16 cellular contexts compared by ENCODE assay signal in the genomic region with DNA sequence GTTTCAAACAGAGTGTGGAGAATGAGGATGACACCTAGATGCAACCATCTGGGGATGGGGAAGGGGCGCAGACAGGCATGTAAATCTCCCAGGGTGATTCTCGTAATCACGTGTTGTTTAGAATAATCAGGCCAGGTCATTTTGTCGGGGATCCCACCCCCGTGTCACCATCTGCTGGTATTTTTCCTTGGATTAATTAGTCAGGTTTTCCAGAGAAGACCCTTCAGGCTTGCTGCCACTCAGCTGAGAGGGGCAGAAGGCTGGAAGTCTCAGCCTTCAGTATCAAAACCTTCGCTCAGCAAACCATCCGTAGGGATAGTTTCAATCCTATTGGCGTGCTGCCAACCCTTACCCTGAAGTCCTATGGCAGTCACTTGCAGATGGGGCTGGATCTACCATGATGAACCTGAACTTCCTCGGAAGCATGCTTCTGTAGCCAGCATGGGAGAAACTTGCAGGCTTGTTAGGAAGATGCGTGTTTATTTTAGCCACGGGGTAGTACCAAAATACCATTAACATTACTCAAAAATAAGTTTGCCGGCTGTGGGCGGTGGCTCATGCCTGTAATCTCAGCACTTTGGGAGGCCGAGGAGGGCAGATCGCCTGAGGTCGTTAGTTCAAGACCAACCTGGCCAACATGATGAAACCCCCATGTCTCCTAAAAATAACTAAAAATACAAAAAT. TPM values are rescaled to one million over a fixed set of nuclear protein-coding genes. Genes with fewer than 3 reads are reported as not detected.
DNase-seq lines count a peak whose midpoint lies in the region; ATAC-seq, FAIRE-seq and TF ChIP-seq lines count a peak whose summit lies in the region.
"Had no signal": no experiment of that assay in that cellular context is flagged by ENCODE, and none has a peak within 500 bp of the region (broad histone marks: within the 10 kb centered on the region; RNA-seq: fewer than 3 reads in every experiment).

No MANE protein-coding gene starts in this region.

- H3K36me3 ChIP-seq in K562 (ENCODE audit: control insufficient read depth, insufficient read depth, low read length): no peaks in the 10 kb centered on the region

- H3K9me3 Mint-ChIP-seq in nephron progenitor cell (no peaks in the 10 kb centered on the region), osteocyte (ENCODE audit: unreplicated experiment) (no peaks in the 10 kb centered on the region)
- H3K9me3 Mint-ChIP-seq: activated T-cell treated with anti-CD3 and anti-CD28 coated beads, Interleukin-2, amount 50 U/mL, for 24 hours; naive thymus-derived CD8-positive, alpha-beta T cell had no signal

- intact Hi-C loops in K562 (cut with micrococcal nuclease): no loop called here
- intact Hi-C loops in Right ventricle myocardium superior (cut with DNase I): no loop called here

- no peaks in the 10 kb centered on the region for H3K36me3 Mint-ChIP-seq in nephron progenitor cell (ENCODE audit: low read depth)
- H3K36me3 Mint-ChIP-seq in osteocyte (ENCODE audit: unreplicated experiment): no peaks in the 10 kb centered on the region
- H3K36me3 Mint-ChIP-seq: activated naive CD8-positive, alpha-beta T cell; naive thymus-derived CD8-positive, alpha-beta T cell had no signal

- TF ChIP-seq CTCF in K562 (IDR thresholded peaks at IDR 0.05 in 2 of 3, conservative IDR thresholded peaks at IDR 0.05 in 1 of 3; ENCODE audit: insufficient read depth in 2 of 3, low read depth in 1 of 3, low read length in 3 of 3) (no peak), nephron progenitor cell (IDR thresholded peaks at IDR 0.05) (no peak), osteocyte (IDR thresholded peaks at IDR 0.05) (no peak)

- no peaks in the 10 kb centered on the region for H3K9me3 ChIP-seq in K562 (replicated peaks; ENCODE audit: control insufficient read depth, insufficient read depth, low read depth, low read length)

- ATAC-seq in K562: no peak
- no peak for ATAC-seq in Right ventricle myocardium superior (ENCODE audit: poor library complexity)
- no peak for ATAC-seq in GM21515 (IDR thresholded peaks at IDR 0.05; ENCODE audit: unreplicated experiment)
- ATAC-seq: naive thymus-derived CD8-positive, alpha-beta T cell had no signal

- no peak overlapping the region for H3K4me3 Mint-ChIP-seq in nephron progenitor cell
- H3K4me3 Mint-ChIP-seq in osteocyte (ENCODE audit: unreplicated experiment): no peak overlapping the region
- H3K4me3 Mint-ChIP-seq: activated naive CD8-positive, alpha-beta T cell; activated T-cell treated with anti-CD3 and anti-CD28 coated beads, Interleukin-2, amount 50 U/mL, for 24 hours; naive thymus-derived CD8-positive, alpha-beta T cell had no signal

- peaks cover 24% of the 10 kb centered on the region for H3K4me1 Mint-ChIP-seq in nephron progenitor cell
- peaks cover 14% of the 10 kb centered on the region for H3K4me1 Mint-ChIP-seq in osteocyte (ENCODE audit: unreplicated experiment)
- H3K4me1 Mint-ChIP-seq: naive thymus-derived CD8-positive, alpha-beta T cell had no signal

- no peak overlapping the region for H2AFZ ChIP-seq in K562 (ENCODE audit: low read depth, low read length)

- no peak overlapping the region for H3K9ac ChIP-seq in K562 (ENCODE audit: insufficient read depth in 1 of 2, low read depth in 2 of 2, low read length in 2 of 2)

- H3K27ac Mint-ChIP-seq in nephron progenitor cell (peak overlapping the region; percentile 58), osteocyte (ENCODE audit: unreplicated experiment) (no peak overlapping the region)
- H3K27ac Mint-ChIP-seq: activated naive CD8-positive, alpha-beta T cell; activated T-cell treated with anti-CD3 and anti-CD28 coated beads, Interleukin-2, amount 50 U/mL, for 24 hours had no signal

- DNase-seq in EH (ENCODE audit: low read depth) (peak; percentile 92), NCI-H2171 (lab: John Stamatoyannopoulos, UW) (peak; percentile 55), K562 (ENCODE audit: extremely low read depth in 1 of 4, low spot score in 3 of 4) (no peak), nephron progenitor cell (no peak), Right ventricle myocardium superior (no peak), osteocyte (ENCODE audit: extremely low spot score, unreplicated experiment) (no peak), GM12891 (ENCODE audit: insufficient read length, low spot score) (no peak)
- DNase-seq: activated CD4-positive, alpha-beta T cell treated with anti-CD3 and anti-CD28 coated beads, Interleukin-2, amount 50 U/mL, for 4 hours; activated T-cell treated with anti-CD3 and anti-CD28 coated beads, Interleukin-2, amount 50 U/mL, for 24 hours; DND-41; naive thymus-derived CD8-positive, alpha-beta T cell had no signal

- no peak for TF ChIP-seq RAD21 in K562 (CRISPR knock-in tag; conservative IDR thresholded peaks at IDR 0.05 in 1 of 2, IDR thresholded peaks at IDR 0.05 in 1 of 2)

- POLR2A ChIA-PET in K562 (lab: Yijun Ruan, JAX): no interaction called here

- no peak overlapping the region for H3K27ac ChIP-seq in K562 (ENCODE audit: extremely low read depth, low read depth, low read length)
- H3K27ac ChIP-seq: SK-N-MC had no signal

- in situ Hi-C loops in K562 (cut with MboI): no loop called here

- no peak for TF ChIP-seq EP300 in K562 (IDR thresholded peaks at IDR 0.05; ENCODE audit: low read length)

- no peak overlapping the region for H3K4me3 ChIP-seq in K562
- H3K4me3 ChIP-seq: lung, SK-N-MC had no signal

- H3K79me2 ChIP-seq in K562 (ENCODE audit: control insufficient read depth, insufficient read depth, low read length): no peaks in the 10 kb centered on the region

- WGBS in K562 (ENCODE audit: insufficient coverage, low coverage, missing lambda C conversion rate): 9% methylated on average over 16 of the region's 16 CpGs

- CTCF ChIA-PET in K562 (lab: Yijun Ruan, JAX; ENCODE audit: low intra/inter-chr PET ratio): no interaction called here

- FAIRE-seq in K562 (lab: Jason Lieb, UNC): no peak
- FAIRE-seq in GM12891 (lab: Jason Lieb, UNC): no peak
- FAIRE-seq: TTC549 had no signal

- H4K20me1 ChIP-seq in K562 (replicated peaks; ENCODE audit: control insufficient read depth, insufficient read depth, low read length): no peaks in the 10 kb centered on the region

- H3K27me3 Mint-ChIP-seq in nephron progenitor cell (ENCODE audit: low read depth, poor library complexity) (peaks cover 39% of the 10 kb centered on the region), osteocyte (ENCODE audit: unreplicated experiment) (no peaks in the 10 kb centered on the region)

- no peak overlapping the region for H3K4me2 ChIP-seq in K562 (ENCODE audit: insufficient read depth, low read length)

- no TSS peak for BruUV-seq in K562 (replicated peaks; lab: Mats Ljungman, UMichigan)

- H3K9me1 ChIP-seq in K562 (ENCODE audit: control insufficient read depth, insufficient read depth, low read length): no peaks in the 10 kb centered on the region

- no peak for TF ChIP-seq POLR2A in K562 (conservative IDR thresholded peaks at IDR 0.05)
- no peak for TF ChIP-seq POLR2A in GM12891 (IDR thresholded peaks at IDR 0.05; ENCODE audit: low read depth, low read length)

- no peaks in the 10 kb centered on the region for H3K4me1 ChIP-seq in K562 (replicated peaks in 1 of 2; ENCODE audit: control insufficient read depth in 2 of 2, insufficient read depth in 2 of 2, low read length in 2 of 2)

- peaks cover 29 to 56% of the 10 kb centered on the region in 2 experiments; a peak in 4 of 5 replicates for H3K27me3 ChIP-seq in K562 (ENCODE audit: control insufficient read depth in 2 of 2, insufficient read depth in 2 of 2, low read length in 2 of 2)

TF ChIP-seq in K562, 482 proteins besides CTCF, POLR2A, EP300 and RAD21:
- no peak for TF ChIP-seq FOXK2 (conservative IDR thresholded peaks at IDR 0.05 in 1 of 2, IDR thresholded peaks at IDR 0.05 in 1 of 2; ENCODE audit: low read depth in 2 of 2)
- peak; percentile 82 for TF ChIP-seq NFIC (IDR thresholded peaks at IDR 0.05)
- TF ChIP-seq ZNF79 (CRISPR knock-in tag; IDR thresholded peaks at IDR 0.05; ENCODE audit: low read depth): no peak
- no peak for TF ChIP-seq ZNF282 (CRISPR knock-in tag; IDR thresholded peaks at IDR 0.05)

TF ChIP-seq in GM12891, 5 proteins besides CTCF, POLR2A, EP300 and RAD21:
- TF ChIP-seq SPI1 (IDR thresholded peaks at IDR 0.05; ENCODE audit: low read depth, low read length) (no peak), POLR2AphosphoS5 (IDR thresholded peaks at IDR 0.05; ENCODE audit: low read depth, low read length) (no peak), POU2F2 (IDR thresholded peaks at IDR 0.05; ENCODE audit: low read depth, low read length) (no peak), TAF1 (IDR thresholded peaks at IDR 0.05; ENCODE audit: low read depth, low read length) (no peak), PAX5 (IDR thresholded peaks at IDR 0.05; ENCODE audit: insufficient read depth, low read length, severe bottlenecking) (no peak)

RNA-seq across cellular contexts. Expression of a gene that starts 7.5 kb away (rescaled TPM):
- total RNA-seq in K562 (2011; cell fraction: chromatin; rRNA removed; ENCODE audit: low replicate concordance): 2.0 and 2.3 TPM in 2 replicates
- total RNA-seq in K562 (2011; cell fraction: nucleolus; rRNA removed): 1.4 and 1.5 TPM in 2 replicates
- 1.1 and 1.2 TPM in 2 replicates for total RNA-seq in K562 (2011; cell fraction: nucleoplasm; rRNA removed)
- total RNA-seq in K562 (2014; rRNA removed): 0.05 and 0.61 TPM in 2 replicates
- total RNA-seq in K562 (2014; rRNA removed; fragmentation: Illumina TruSeq; extraction: Trizol): 0.18 and 0.19 TPM in 2 replicates
- 0.29 and 0.41 TPM in 2 replicates for total RNA-seq in K562 (2015; rRNA removed; fragmentation: Illumina TruSeq; extraction: Trizol)
- total RNA-seq in K562 (2021): 0.27 and 0.31 TPM in 2 replicates
- 0.17 and 0.49 TPM in 2 replicates for polyA plus RNA-seq in K562 (2011; rRNA removed)
- polyA plus RNA-seq in K562 (2011; cell fraction: cytosol; rRNA removed): 0.54 and 0.68 TPM in 2 replicates
- polyA plus RNA-seq in K562 (2011; cell fraction: nucleus; rRNA removed): 1.1 and 1.6 TPM in 2 replicates
- 0.27 and 0.40 TPM in 2 replicates for polyA plus RNA-seq in K562 (2012)
- 0.15 and 0.24 TPM in 2 replicates for polyA plus RNA-seq in K562 (2014; fragmentation: Illumina TruSeq; extraction: Trizol)
- under 1 TPM; 0.03 to 0.13 TPM for polyA plus RNA-seq in K562 (2014; fragmentation: Nextera tagmentation; extraction: Ambion mirVana)
- polyA plus RNA-seq in K562 (2014; rRNA removed): 0.09 TPM in 2 replicates
- 1.1 and 1.2 TPM in 2 replicates for polyA minus RNA-seq in K562 (2011; rRNA and poly(A)+ RNA removed)
- polyA minus RNA-seq in K562 (2011; cell fraction: cytosol; rRNA and poly(A)+ RNA removed): 1.2 and 1.5 TPM in 2 replicates
- polyA minus RNA-seq in K562 (2011; cell fraction: nucleus; rRNA and poly(A)+ RNA removed): 1.2 and 1.9 TPM in 2 replicates
- total RNA-seq in Right ventricle myocardium superior: 44.8 TPM
- total RNA-seq in osteocyte: 25.3 and 26.9 TPM in 2 replicates
- 0.15 TPM for polyA plus RNA-seq in GM12891 (2012; ENCODE audit: low read depth, missing spikeins)

Comparison
In these comparisons a context has a peak if more than half of its experiments do, and no peak if none do; other contexts are left out.
1. DNase-seq: peak in EH (single experiment) and NCI-H2171 (single experiment); none in K562 (0 of 4), nephron progenitor cell (single experiment), Right ventricle myocardium superior (single experiment), osteocyte (single experiment) and GM12891 (single experiment).